7 cellular contexts compared by ENCODE assay signal in genomic region chr2:137964859-137965459, GRCh38. TPM values are rescaled to one million over a fixed set of nuclear protein-coding genes. Genes with fewer than 3 reads are reported as not detected.
DNase-seq lines count a peak whose midpoint lies in the region; ATAC-seq and TF ChIP-seq lines count a peak whose summit lies in the region.

No MANE protein-coding gene starts in this region.

- no peak for ATAC-seq in upper lobe of left lung (ENCODE audit: low FRiP score in 2 of 2)
- ATAC-seq in activated CD4-positive, alpha-beta T cell treated with anti-CD3 and anti-CD28 coated beads for 36 hours: no peak
- no peak for ATAC-seq in GM21390 (IDR thresholded peaks at IDR 0.05; ENCODE audit: unreplicated experiment)

- H3K27me3 ChIP-seq in muscle layer of colon (ENCODE audit: control insufficient read depth in 1 of 2, insufficient read depth in 2 of 2, low read length in 2 of 2) (no peaks in the 10 kb centered on the region), upper lobe of left lung (no peaks in the 10 kb centered on the region)

- TF ChIP-seq EP300 in upper lobe of left lung (IDR thresholded peaks at IDR 0.05): no peak

- no peak for TF ChIP-seq POLR2A in upper lobe of left lung (IDR thresholded peaks at IDR 0.05)

- peak overlapping the region; percentile 88 for H3K27ac ChIP-seq in muscle layer of colon (ENCODE audit: low read depth, low read length)
- peak overlapping the region; percentile 85 to 89 (median 88) for H3K27ac ChIP-seq in upper lobe of left lung

- H3K4me1 Mint-ChIP-seq in endothelial cell (ENCODE audit: unreplicated experiment): peaks cover 22% of the 10 kb centered on the region
- no peaks in the 10 kb centered on the region for H3K4me1 Mint-ChIP-seq in activated CD4-positive, alpha-beta T cell treated with anti-CD3 and anti-CD28 coated beads for 36 hours

- peak overlapping the region; percentile 71 to 74 for H3K4me3 ChIP-seq in muscle layer of colon (ENCODE audit: low read depth in 1 of 2, low read length in 2 of 2)
- peak overlapping the region; percentile 3 to 55 (median 46) for H3K4me3 ChIP-seq in upper lobe of left lung

- H3K9me3 ChIP-seq in muscle layer of colon (ENCODE audit: low read length): no peaks in the 10 kb centered on the region
- no peaks in the 10 kb centered on the region for H3K9me3 ChIP-seq in upper lobe of left lung

- no peaks in the 10 kb centered on the region for H3K9me3 Mint-ChIP-seq in endothelial cell (ENCODE audit: unreplicated experiment)
- H3K9me3 Mint-ChIP-seq in activated CD4-positive, alpha-beta T cell treated with anti-CD3 and anti-CD28 coated beads for 36 hours (ENCODE audit: low read depth): no peaks in the 10 kb centered on the region

- H3K27me3 Mint-ChIP-seq in endothelial cell (ENCODE audit: unreplicated experiment): peaks cover 2% of the 10 kb centered on the region
- peaks cover 9% of the 10 kb centered on the region for H3K27me3 Mint-ChIP-seq in activated CD4-positive, alpha-beta T cell treated with anti-CD3 and anti-CD28 coated beads for 36 hours

- TF ChIP-seq CTCF in endothelial cell (IDR thresholded peaks at IDR 0.05; ENCODE audit: unreplicated experiment) (no peak), upper lobe of left lung (IDR thresholded peaks at IDR 0.05) (no peak)

- H3K4me3 Mint-ChIP-seq in endothelial cell (ENCODE audit: unreplicated experiment): peak overlapping the region; percentile 68
- no peak overlapping the region for H3K4me3 Mint-ChIP-seq in activated CD4-positive, alpha-beta T cell treated with anti-CD3 and anti-CD28 coated beads for 36 hours

- H3K36me3 ChIP-seq in muscle layer of colon (ENCODE audit: insufficient read depth, low read length) (no peaks in the 10 kb centered on the region), upper lobe of left lung (no peaks in the 10 kb centered on the region)

- H3K9ac ChIP-seq in muscle layer of colon (ENCODE audit: low read length): peak overlapping the region; percentile 37

- peak; percentile 94 for DNase-seq in SK-N-DZ (ENCODE audit: low spot score)
- DNase-seq in endothelial cell (ENCODE audit: low spot score): no peak
- no peak for DNase-seq in upper lobe of left lung
- DNase-seq in NCI-H1436 treated with DMSO at 0.1 percent for 48 hours (lab: John Stamatoyannopoulos, UW): no peak
- no peak for DNase-seq in activated CD4-positive, alpha-beta T cell treated with anti-CD3 and anti-CD28 coated beads for 36 hours

- POLR2A ChIA-PET in activated CD4-positive, alpha-beta T cell treated with anti-CD3 and anti-CD28 coated beads for 36 hours (lab: Charles Lee): no interaction called here

- H3K4me1 ChIP-seq in muscle layer of colon (ENCODE audit: insufficient read depth, low read length): peaks cover 27% of the 10 kb centered on the region
- peaks cover 12 to 32% (median 19%) of the 10 kb centered on the region in 4 donors for H3K4me1 ChIP-seq in upper lobe of left lung

- CTCF ChIA-PET in activated CD4-positive, alpha-beta T cell treated with anti-CD3 and anti-CD28 coated beads for 36 hours (lab: Charles Lee): interaction anchor here (0.7 kb wide), 1 partner anchor 866 kb away, joined by 3 read pairs; no protein-coding TSS in a partner anchor

- no peaks in the 10 kb centered on the region for H3K36me3 Mint-ChIP-seq in endothelial cell (ENCODE audit: low read depth, unreplicated experiment)
- H3K36me3 Mint-ChIP-seq in activated CD4-positive, alpha-beta T cell treated with anti-CD3 and anti-CD28 coated beads for 36 hours (ENCODE audit: low read depth): no peaks in the 10 kb centered on the region

- WGBS in upper lobe of left lung, 2 donors: 42 to 44% methylated on average over 3 of the region's 3 CpGs

- peak overlapping the region; percentile 96 for H3K27ac Mint-ChIP-seq in endothelial cell (ENCODE audit: unreplicated experiment)
- H3K27ac Mint-ChIP-seq in activated CD4-positive, alpha-beta T cell treated with anti-CD3 and anti-CD28 coated beads for 36 hours: no peak overlapping the region

- intact Hi-C loops in activated CD4-positive, alpha-beta T cell treated with anti-CD3 and anti-CD28 coated beads for 36 hours (cut with DNase I, micrococcal nuclease): no loop called here

RNA-seq across cellular contexts. Expression of gene HNMT, which starts 0.7 kb away (rescaled TPM):
- 1.9 and 4.4 TPM in 2 replicates for polyA plus RNA-seq in SK-N-DZ (2014; cell fraction: cytosol; rRNA removed)
- 0.19 and 2.9 TPM in 2 replicates for polyA plus RNA-seq in SK-N-DZ (2014; cell fraction: nucleus; rRNA removed)
- 4.6 TPM for total RNA-seq in endothelial cell (ENCODE audit: unreplicated experiment)
- total RNA-seq in upper lobe of left lung: 10 to 100 TPM; 36.1 to 81.7 (median 67.5) TPM
- total RNA-seq in activated CD4-positive, alpha-beta T cell treated with anti-CD3 and anti-CD28 coated beads for 36 hours: not detected
